Comparison of ENCODE assay signal across 12 cellular contexts in the genomic region with DNA sequence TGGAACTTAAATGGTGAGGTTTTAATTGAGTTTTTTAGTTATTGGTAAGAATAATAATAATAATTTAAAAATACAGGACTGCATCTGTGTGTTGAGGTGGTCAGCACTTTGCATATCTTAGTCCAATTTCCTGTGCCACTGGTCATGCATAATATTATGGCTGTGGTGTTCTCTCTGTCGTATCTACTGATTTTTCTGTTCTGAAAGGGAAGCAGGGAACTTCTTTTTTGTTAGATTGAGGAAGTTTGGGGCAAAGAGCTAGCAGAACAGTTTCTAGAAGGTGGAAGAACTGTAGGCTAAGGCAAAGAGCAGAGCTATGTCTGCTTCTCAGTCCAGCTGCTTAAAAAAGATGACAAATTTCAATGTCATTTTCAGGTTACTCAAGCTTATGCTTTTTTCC.
DNase-seq lines count a peak whose midpoint lies in the region; ATAC-seq and TF ChIP-seq lines count a peak whose summit lies in the region.
"Had no signal": no experiment of that assay in that cellular context is flagged by ENCODE, and none has a peak within 500 bp of the region (broad histone marks: within the 10 kb centered on the region; RNA-seq: fewer than 3 reads in every experiment).

No MANE protein-coding gene starts in this region.

- intact Hi-C loops in activated CD8-positive, alpha-beta T cell treated with anti-CD3 and anti-CD28 coated beads for 36 hours (cut with micrococcal nuclease) = no loop called here

- TF ChIP-seq EP300 in tibial nerve (IDR thresholded peaks at IDR 0.05) = no peak

- peaks cover 0 to 37% (median 8%) of the 10 kb centered on the region in 3 donors for H3K36me3 ChIP-seq in tibial nerve

- H3K4me3 Mint-ChIP-seq in activated T-cell treated with anti-CD3 and anti-CD28 coated beads, Interleukin-2, amount 50 U/mL, for 24 hours = no peak overlapping the region
- H3K4me3 Mint-ChIP-seq in activated CD8-positive, alpha-beta T cell treated with anti-CD3 and anti-CD28 coated beads for 36 hours = no peak overlapping the region
- no peak overlapping the region for H3K4me3 Mint-ChIP-seq in stimulated activated memory B cell treated with anti-CD40 and anti-IgM and Interleukin-4, amounts not matched to agents 10 μg/mL and 1 μg/mL and 100 μg/mL, for 72 hours
- H3K4me3 Mint-ChIP-seq: activated T-cell treated with anti-CD3 and anti-CD28 coated beads, Interleukin-2, amount 50 U/mL, for 4 hours had no signal

- peaks cover 99% of the 10 kb centered on the region for H3K36me3 Mint-ChIP-seq in activated T-cell treated with anti-CD3 and anti-CD28 coated beads, Interleukin-2, amount 50 U/mL, for 24 hours (ENCODE audit: low read depth)
- H3K36me3 Mint-ChIP-seq in activated CD8-positive, alpha-beta T cell treated with anti-CD3 and anti-CD28 coated beads for 36 hours (ENCODE audit: low read depth) = peaks cover 72% of the 10 kb centered on the region
- H3K36me3 Mint-ChIP-seq in stimulated activated memory B cell treated with anti-CD40 and anti-IgM and Interleukin-4, amounts not matched to agents 10 μg/mL and 1 μg/mL and 100 μg/mL, for 72 hours = peaks cover 62% of the 10 kb centered on the region

- no peaks in the 10 kb centered on the region for H3K27me3 Mint-ChIP-seq in activated T-cell treated with anti-CD3 and anti-CD28 coated beads, Interleukin-2, amount 50 U/mL, for 24 hours
- no peaks in the 10 kb centered on the region for H3K27me3 Mint-ChIP-seq in activated CD8-positive, alpha-beta T cell treated with anti-CD3 and anti-CD28 coated beads for 36 hours
- H3K27me3 Mint-ChIP-seq in stimulated activated memory B cell treated with anti-CD40 and anti-IgM and Interleukin-4, amounts not matched to agents 10 μg/mL and 1 μg/mL and 100 μg/mL, for 72 hours = no peaks in the 10 kb centered on the region

- CTCF ChIA-PET in activated CD8-positive, alpha-beta T cell treated with anti-CD3 and anti-CD28 coated beads for 36 hours (lab: Charles Lee) = interaction anchor here (1.1 to 1.7 kb wide), 5 partner anchors 29 to 221 kb away, joined by 3 to 5 read pairs (median 4); no protein-coding TSS in a partner anchor

- H3K27me3 ChIP-seq in tibial nerve = no peaks in the 10 kb centered on the region
- H3K27me3 ChIP-seq: cardiac muscle cell had no signal

- H3K27ac Mint-ChIP-seq in activated T-cell treated with anti-CD3 and anti-CD28 coated beads, Interleukin-2, amount 50 U/mL, for 24 hours = peak overlapping the region; percentile 67
- H3K27ac Mint-ChIP-seq in activated CD8-positive, alpha-beta T cell treated with anti-CD3 and anti-CD28 coated beads for 36 hours = peak overlapping the region; percentile 67
- peak overlapping the region; percentile 67 for H3K27ac Mint-ChIP-seq in stimulated activated memory B cell treated with anti-CD40 and anti-IgM and Interleukin-4, amounts not matched to agents 10 μg/mL and 1 μg/mL and 100 μg/mL, for 72 hours

- peak; percentile 54 for ATAC-seq in HG03442 (IDR thresholded peaks at IDR 0.05; ENCODE audit: unreplicated experiment)
- no peak for ATAC-seq in activated CD8-positive, alpha-beta T cell treated with anti-CD3 and anti-CD28 coated beads for 36 hours
- peak; percentile 75 for ATAC-seq in stimulated activated memory B cell treated with anti-CD40 and anti-IgM and Interleukin-4, amounts not matched to agents 10 μg/mL and 1 μg/mL and 100 μg/mL, for 72 hours
- no peak for ATAC-seq in HG03045 (IDR thresholded peaks at IDR 0.05; ENCODE audit: unreplicated experiment)
- ATAC-seq: activated T-cell treated with anti-CD3 and anti-CD28 coated beads, Interleukin-2, amount 50 U/mL, for 4 hours had no signal

- H3K4me3 ChIP-seq in tibial nerve = no peak overlapping the region
- H3K4me3 ChIP-seq: cardiac muscle cell had no signal

- peaks cover 75% of the 10 kb centered on the region for H3K4me1 Mint-ChIP-seq in activated T-cell treated with anti-CD3 and anti-CD28 coated beads, Interleukin-2, amount 50 U/mL, for 24 hours (ENCODE audit: low read depth)
- peaks cover 71% of the 10 kb centered on the region for H3K4me1 Mint-ChIP-seq in activated CD8-positive, alpha-beta T cell treated with anti-CD3 and anti-CD28 coated beads for 36 hours (ENCODE audit: low read depth)
- H3K4me1 Mint-ChIP-seq in stimulated activated memory B cell treated with anti-CD40 and anti-IgM and Interleukin-4, amounts not matched to agents 10 μg/mL and 1 μg/mL and 100 μg/mL, for 72 hours = peaks cover 65% of the 10 kb centered on the region

- no peak for DNase-seq in activated T-cell treated with anti-CD3 and anti-CD28 coated beads, Interleukin-2, amount 50 U/mL, for 24 hours
- no peak for DNase-seq in activated T-cell treated with anti-CD3 and anti-CD28 coated beads, Interleukin-2, amount 50 U/mL, for 1 hour
- no peak for DNase-seq in activated CD8-positive, alpha-beta T cell treated with anti-CD3 and anti-CD28 coated beads for 36 hours
- DNase-seq in caudate nucleus (lab: John Stamatoyannopoulos, UW) (no peak), tibial nerve (ENCODE audit: low spot score in 2 of 2) (no peak)
- DNase-seq: activated T-cell treated with anti-CD3 and anti-CD28 coated beads, Interleukin-2, amount 50 U/mL, for 4 hours; NCI-H446; stimulated activated CD4-positive, alpha-beta T cell treated with anti-CD3 and anti-CD28 coated beads, Interleukin-2, amount 100 ng/mL, for 24 hours had no signal

- POLR2A ChIA-PET in activated CD8-positive, alpha-beta T cell treated with anti-CD3 and anti-CD28 coated beads for 36 hours (lab: Charles Lee) = no interaction called here

- H3K4me1 ChIP-seq in tibial nerve = peaks cover 0 to 46% (median 0%) of the 10 kb centered on the region in 4 donors

- no peaks in the 10 kb centered on the region for H3K9me3 Mint-ChIP-seq in activated T-cell treated with anti-CD3 and anti-CD28 coated beads, Interleukin-2, amount 50 U/mL, for 24 hours
- H3K9me3 Mint-ChIP-seq in activated CD8-positive, alpha-beta T cell treated with anti-CD3 and anti-CD28 coated beads for 36 hours = no peaks in the 10 kb centered on the region
- H3K9me3 Mint-ChIP-seq in stimulated activated memory B cell treated with anti-CD40 and anti-IgM and Interleukin-4, amounts not matched to agents 10 μg/mL and 1 μg/mL and 100 μg/mL, for 72 hours = no peaks in the 10 kb centered on the region
- H3K9me3 Mint-ChIP-seq: activated T-cell treated with anti-CD3 and anti-CD28 coated beads, Interleukin-2, amount 50 U/mL, for 4 hours had no signal

- no peak overlapping the region for H3K27ac ChIP-seq in caudate nucleus (ENCODE audit: low read depth, low read length)
- no peak overlapping the region for H3K27ac ChIP-seq in tibial nerve
- H3K27ac ChIP-seq: cardiac muscle cell had no signal

- TF ChIP-seq CTCF in activated CD8-positive, alpha-beta T cell treated with anti-CD3 and anti-CD28 coated beads for 36 hours (IDR thresholded peaks at IDR 0.05) = no peak
- TF ChIP-seq CTCF in tibial nerve (IDR thresholded peaks at IDR 0.05) = no peak

- 64 to 77% methylated on average over 1 of the region's 1 CpG for WGBS in tibial nerve, 2 donors

- H3K9me3 ChIP-seq in tibial nerve = no peaks in the 10 kb centered on the region

- no peak for TF ChIP-seq POLR2A in tibial nerve (IDR thresholded peaks at IDR 0.05)

Comparison
In these comparisons a context has a peak if more than half of its experiments do, and no peak if none do; other contexts are left out.
1. ATAC-seq: peak in HG03442 (single experiment) and stimulated activated memory B cell treated with anti-CD40 and anti-IgM and Interleukin-4, amounts not matched to agents 10 μg/mL and 1 μg/mL and 100 μg/mL, for 72 hours (single experiment); none in activated CD8-positive, alpha-beta T cell treated with anti-CD3 and anti-CD28 coated beads for 36 hours (single experiment) and HG03045 (single experiment).
2. Peak in every context shown above with its lines, with median percentiles within 50 percentile points of each other: H3K27ac Mint-ChIP-seq.